1 cellular context compared by ENCODE assay signal in genomic region chr15:67120839-67121540, GRCh38.
TF ChIP-seq lines count a peak whose summit lies in the region.

No MANE protein-coding gene starts in this region.

TF ChIP-seq in GM12878, 131 proteins besides CTCF, POLR2A, EP300 and RAD21 (continued from another document and continues in another):
- TF ChIP-seq NBN (IDR thresholded peaks at IDR 0.05) (peak; percentile 83), BCL3 (IDR thresholded peaks at IDR 0.05; ENCODE audit: borderline replicate concordance, insufficient read depth, low read depth, low read length, poor library complexity, severe bottlenecking) (peak; percentile 88), SIX5 (IDR thresholded peaks at IDR 0.05; ENCODE audit: low read depth, low read length, severe bottlenecking) (no peak), ATF3 (IDR thresholded peaks at IDR 0.05; ENCODE audit: borderline replicate concordance, extremely low read depth, low read depth, low read length) (no peak), HDGF (IDR thresholded peaks at IDR 0.05) (peak; percentile 90), TCF3 (IDR thresholded peaks at IDR 0.05; ENCODE audit: borderline replicate concordance, insufficient read depth, low read depth, low read length) (peak; percentile 72; the same call in 1 of the 2 replicates), MLLT1 (IDR thresholded peaks at IDR 0.05) (peak; percentile 90; the same call in 1 of the 2 replicates), BMI1 (IDR thresholded peaks at IDR 0.05; ENCODE audit: borderline replicate concordance) (peak; percentile 12; the same call in 1 of the 2 replicates), ZNF592 (IDR thresholded peaks at IDR 0.05) (peak; percentile 90; the same call in 1 of the 2 replicates), KLF5 (IDR thresholded peaks at IDR 0.05; ENCODE audit: partially characterized antibody) (peak; percentile 87), SUPT20H (IDR thresholded peaks at IDR 0.05; ENCODE audit: borderline replicate concordance, control insufficient read depth, low read depth, low read length) (no peak), USF2 (IDR thresholded peaks at IDR 0.05; ENCODE audit: borderline replicate concordance, low read depth, low read length) (no peak), HDAC6 (IDR thresholded peaks at IDR 0.05; ENCODE audit: unreplicated experiment) (no peak), ATF2 (IDR thresholded peaks at IDR 0.05; ENCODE audit: low read length) (no peak), MAX (IDR thresholded peaks at IDR 0.05; ENCODE audit: low read depth, low read length) (no peak), NR2C1 (IDR thresholded peaks at IDR 0.05) (no peak), ASH2L (IDR thresholded peaks at IDR 0.05; ENCODE audit: borderline replicate concordance, low read depth) (no peak), RUNX3 (IDR thresholded peaks at IDR 0.05; ENCODE audit: low read length) (peak; percentile 52; the same call in 1 of the 2 replicates), ZBTB11 (CRISPR knock-in tag; IDR thresholded peaks at IDR 0.05) (no peak), EGR1 (IDR thresholded peaks at IDR 0.05; ENCODE audit: borderline replicate concordance in 1 of 2, low read depth in 2 of 2, low read length in 2 of 2) (no peak), SKIL (IDR thresholded peaks at IDR 0.05; ENCODE audit: low read depth, poor library complexity, severe bottlenecking) (no peak), MTA2 (IDR thresholded peaks at IDR 0.05; ENCODE audit: low read depth) (peak; percentile 92), PKNOX1 (IDR thresholded peaks at IDR 0.05) (0 out of 2 replicates have a peak, but pooled peaks have one; percentile 10), E2F8 (IDR thresholded peaks at IDR 0.05; ENCODE audit: low read depth, partially characterized antibody) (no peak), ZNF24 (IDR thresholded peaks at IDR 0.05) (no peak), PBX3 (IDR thresholded peaks at IDR 0.05; ENCODE audit: insufficient replicate concordance, low read depth, low read length) (no peak), JUND (IDR thresholded peaks at IDR 0.05; ENCODE audit: low read depth, low read length) (0 out of 2 replicates have a peak, but pooled peaks have one; percentile 44), SREBF2 (IDR thresholded peaks at IDR 0.05; ENCODE audit: low read length) (no peak), FOXM1 (IDR thresholded peaks at IDR 0.05; ENCODE audit: low read depth, low read length) (no peak), USF1 (IDR thresholded peaks at IDR 0.05; ENCODE audit: borderline replicate concordance, extremely low read length, insufficient read depth, low read depth, low read length) (no peak), ZZZ3 (IDR thresholded peaks at IDR 0.05; ENCODE audit: control insufficient read depth, insufficient read length, low read depth) (no peak)
